ENCODE assay signal across 21 cellular contexts in the genomic region with DNA sequence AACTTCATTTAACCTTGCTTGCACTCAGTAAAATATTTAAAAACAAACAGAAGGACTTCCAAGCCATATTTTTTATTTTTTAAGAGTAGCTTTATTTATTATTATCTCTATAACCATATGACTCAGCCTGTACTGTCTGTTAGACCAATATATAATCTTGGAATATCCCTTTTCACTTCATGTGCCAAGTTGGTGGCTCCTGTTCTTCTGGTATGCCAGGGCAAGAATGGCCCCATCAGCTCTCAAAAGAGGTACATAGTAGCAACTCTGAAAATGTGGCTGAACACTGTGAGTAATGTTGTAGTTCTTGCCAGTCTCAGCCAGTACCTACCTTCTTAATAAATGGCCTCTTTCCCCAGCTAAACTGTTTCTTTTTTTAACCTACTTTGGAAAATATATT.
"Had no signal": no experiment of that assay in that cellular context is flagged by ENCODE, and none has a peak within 500 bp of the region (broad histone marks: within the 10 kb centered on the region; RNA-seq: fewer than 3 reads in every experiment).

No MANE protein-coding gene starts in this region.

- H3K36me3 ChIP-seq: colonic mucosa, neural progenitor cell, right atrium auricular region, suprapubic skin, upper lobe of left lung had no signal

- H3K4me2 ChIP-seq: neural progenitor cell had no signal

- H3K9me3 Mint-ChIP-seq: activated CD4-positive, alpha-beta memory T cell treated with anti-CD3 and anti-CD28 coated beads, Interleukin-2, amount 10 ng/mL, durations not matched to agents 7 days and 5 days; neural progenitor cell; stimulated activated naive CD8-positive, alpha-beta T cell treated with anti-CD3 and anti-CD28 coated beads, Interleukin-15, Interleukin-2, amounts not matched to agents 100 ng/mL and 50 ng/mL, for 24 hours had no signal

- H3K27ac ChIP-seq: colonic mucosa, neural progenitor cell, right atrium auricular region, suprapubic skin, upper lobe of left lung had no signal

- H3K4me1 Mint-ChIP-seq: activated CD4-positive, alpha-beta memory T cell treated with anti-CD3 and anti-CD28 coated beads, Interleukin-2, amount 10 ng/mL, durations not matched to agents 7 days and 5 days; activated CD8-positive, alpha-beta memory T cell treated with anti-CD3 and anti-CD28 coated beads, Interleukin-2, amount 10 ng/mL, durations not matched to agents 7 days and 5 days had no signal

- H3K27me3 ChIP-seq: colonic mucosa, neural progenitor cell, right atrium auricular region, suprapubic skin, upper lobe of left lung had no signal

- H3K4me3 ChIP-seq: colonic mucosa, mucosa of descending colon, neural progenitor cell, right atrium auricular region, suprapubic skin, upper lobe of left lung had no signal

- H3K27ac Mint-ChIP-seq: activated CD4-positive, alpha-beta memory T cell treated with anti-CD3 and anti-CD28 coated beads, Interleukin-2, amount 10 ng/mL, durations not matched to agents 7 days and 5 days; activated CD8-positive, alpha-beta memory T cell treated with anti-CD3 and anti-CD28 coated beads, Interleukin-2, amount 10 ng/mL, durations not matched to agents 7 days and 5 days; activated naive CD8-positive, alpha-beta T cell; neural progenitor cell; progenitor cell of endocrine pancreas; stimulated activated naive CD8-positive, alpha-beta T cell treated with anti-CD3 and anti-CD28 coated beads, Interleukin-15, Interleukin-2, amounts not matched to agents 100 ng/mL and 50 ng/mL, for 24 hours had no signal

- H3K36me3 Mint-ChIP-seq: activated CD8-positive, alpha-beta memory T cell treated with anti-CD3 and anti-CD28 coated beads, Interleukin-2, amount 10 ng/mL, durations not matched to agents 7 days and 5 days; activated naive CD8-positive, alpha-beta T cell; naive B cell; neural progenitor cell had no signal

- H3K27me3 Mint-ChIP-seq: activated CD4-positive, alpha-beta memory T cell treated with anti-CD3 and anti-CD28 coated beads, Interleukin-2, amount 10 ng/mL, durations not matched to agents 7 days and 5 days; activated CD8-positive, alpha-beta memory T cell treated with anti-CD3 and anti-CD28 coated beads, Interleukin-2, amount 10 ng/mL, durations not matched to agents 7 days and 5 days; activated naive CD8-positive, alpha-beta T cell; naive B cell; progenitor cell of endocrine pancreas; stimulated activated naive CD8-positive, alpha-beta T cell treated with anti-CD3 and anti-CD28 coated beads, Interleukin-15, Interleukin-2, amounts not matched to agents 100 ng/mL and 50 ng/mL, for 24 hours had no signal

- H3K4me3 Mint-ChIP-seq: activated CD4-positive, alpha-beta memory T cell treated with anti-CD3 and anti-CD28 coated beads, Interleukin-2, amount 10 ng/mL, durations not matched to agents 7 days and 5 days; activated CD8-positive, alpha-beta memory T cell treated with anti-CD3 and anti-CD28 coated beads, Interleukin-2, amount 10 ng/mL, durations not matched to agents 7 days and 5 days; activated naive CD8-positive, alpha-beta T cell; neural progenitor cell; stimulated activated naive CD8-positive, alpha-beta T cell treated with anti-CD3 and anti-CD28 coated beads, Interleukin-15, Interleukin-2, amounts not matched to agents 100 ng/mL and 50 ng/mL, for 24 hours had no signal

- H3K9ac ChIP-seq: neural progenitor cell had no signal

- DNase-seq: activated CD4-positive, alpha-beta memory T cell treated with anti-CD3 and anti-CD28 coated beads, Interleukin-2, amount 10 ng/mL, durations not matched to agents 7 days and 5 days; activated CD4-positive, alpha-beta T cell treated with anti-CD3 and anti-CD28 coated beads for 48 hours; activated CD4-positive, CD25-positive, alpha-beta regulatory T cell; activated CD8-positive, alpha-beta memory T cell treated with anti-CD3 and anti-CD28 coated beads, Interleukin-2, amount 10 ng/mL, durations not matched to agents 7 days and 5 days; amygdala; central memory CD4-positive, alpha-beta T cell; colonic mucosa; foreskin melanocyte; kidney glomerular epithelial cell; left ventricle myocardium superior; mesenchymal stem cell; mucosa of descending colon; naive B cell; T1000; upper lobe of left lung had no signal

- H2AFZ ChIP-seq: neural progenitor cell had no signal

- ATAC-seq: activated CD8-positive, alpha-beta memory T cell treated with anti-CD3 and anti-CD28 coated beads, Interleukin-2, amount 10 ng/mL, durations not matched to agents 7 days and 5 days; left ventricle myocardium superior; mucosa of descending colon had no signal

- H3K9me3 ChIP-seq: colonic mucosa, mucosa of descending colon, right atrium auricular region, suprapubic skin, upper lobe of left lung had no signal

- H3K4me1 ChIP-seq: colonic mucosa, right atrium auricular region, suprapubic skin, upper lobe of left lung had no signal
